ENCODE assay signal across 9 cellular contexts in the genomic region with DNA sequence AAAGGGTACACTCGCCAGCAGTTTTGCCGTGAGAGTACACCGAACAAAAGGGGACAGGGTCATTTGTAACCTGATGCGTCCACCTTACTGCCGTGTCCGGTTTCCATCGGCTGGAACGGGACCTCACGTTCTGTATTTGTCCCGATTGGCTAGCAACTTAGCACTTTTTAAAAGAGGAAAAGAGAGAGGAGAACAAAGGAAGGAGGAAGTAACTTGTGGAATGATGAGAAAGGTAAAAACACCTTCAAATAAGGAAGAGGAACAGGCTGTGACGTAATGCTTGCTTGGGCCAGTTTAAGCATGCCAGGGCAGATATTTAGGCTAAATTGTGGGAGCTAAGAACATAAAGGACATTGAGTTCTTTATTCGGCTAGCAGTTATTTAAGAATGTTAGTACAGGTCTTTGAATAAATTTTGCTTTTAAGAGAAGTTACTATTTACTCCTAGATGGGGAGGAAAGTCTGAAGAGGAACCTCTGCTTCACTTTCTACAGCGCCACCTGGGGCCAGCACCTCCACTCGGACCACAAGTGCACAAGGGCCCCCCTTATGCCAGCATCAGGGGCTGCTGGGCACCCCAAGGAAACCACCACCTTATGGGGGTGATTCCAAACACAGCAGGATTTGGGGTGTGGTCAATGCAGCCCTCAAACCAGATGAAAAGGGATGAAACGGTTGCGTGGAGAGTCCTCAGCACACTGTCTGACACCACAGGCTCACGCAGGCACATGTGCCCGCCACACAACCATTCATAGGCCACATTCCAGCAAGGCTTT. TPM values are rescaled to one million over a fixed set of nuclear protein-coding genes. Genes with fewer than 3 reads are reported as not detected.
A peak's percentile ranks its signal among the peaks of the same experiment; 100 is the strongest.
DNase-seq lines count a peak whose midpoint lies in the region; ATAC-seq and TF ChIP-seq lines count a peak whose summit lies in the region.
"Had no signal": no experiment of that assay in that cellular context is flagged by ENCODE, and none has a peak within 500 bp of the region (broad histone marks: within the 10 kb centered on the region; RNA-seq: fewer than 3 reads in every experiment).

No MANE protein-coding gene starts in this region.

- peak overlapping the region; percentile 87 for H3K27ac Mint-ChIP-seq in Calu3 (ENCODE audit: unreplicated experiment)
- H3K27ac Mint-ChIP-seq in activated T-helper 2 cell treated with anti-CD3 and anti-CD28 coated beads, Interferon-gamma antibody, Interleukin-2, Interleukin-4, amounts not matched to agents 10 μg/mL and 5 μg/mL and 100 μg/mL, durations not matched to agents 14 hours and 24 hours and 36 hours, result peak overlapping the region; percentile 96

- H3K4me1 Mint-ChIP-seq in Calu3 (ENCODE audit: low read depth, unreplicated experiment), result peaks cover 41% of the 10 kb centered on the region
- H3K4me1 Mint-ChIP-seq in activated T-helper 2 cell treated with anti-CD3 and anti-CD28 coated beads, Interferon-gamma antibody, Interleukin-2, Interleukin-4, amounts not matched to agents 10 μg/mL and 5 μg/mL and 100 μg/mL, durations not matched to agents 14 hours and 24 hours and 36 hours (ENCODE audit: low read depth), result peaks cover 36% of the 10 kb centered on the region

- H3K27me3 Mint-ChIP-seq in Calu3 (ENCODE audit: unreplicated experiment), result peaks cover 9% of the 10 kb centered on the region
- H3K27me3 Mint-ChIP-seq in activated T-helper 2 cell treated with anti-CD3 and anti-CD28 coated beads, Interferon-gamma antibody, Interleukin-2, Interleukin-4, amounts not matched to agents 10 μg/mL and 5 μg/mL and 100 μg/mL, durations not matched to agents 14 hours and 24 hours and 36 hours (ENCODE audit: low read depth), result no peaks in the 10 kb centered on the region

- H3K9me3 ChIP-seq in left lung, result no peaks in the 10 kb centered on the region

- intact Hi-C loops in Calu3 (cut with micrococcal nuclease; ENCODE audit: unreplicated experiment) (loop anchor here (2.0 to 5.0 kb wide), 3 partner anchors 40 to 91 kb away; a partner anchor contains a TSS), left lung (cut with DNase I) (no loop called here)
- intact Hi-C loops in activated T-helper 2 cell treated with anti-CD3 and anti-CD28 coated beads, Interferon-gamma antibody, Interleukin-2, Interleukin-4, amounts not matched to agents 10 μg/mL and 5 μg/mL and 100 μg/mL, durations not matched to agents 14 hours and 24 hours and 36 hours (cut with micrococcal nuclease), result loop anchor here (1.0 to 5.0 kb wide), 6 partner anchors 39 to 377 kb away; a partner anchor contains a TSS

- H3K4me3 ChIP-seq in left lung, result no peak overlapping the region
- H3K4me3 ChIP-seq: SJSA1 had no signal

- H3K27ac ChIP-seq in left lung, result peak overlapping the region; percentile 33 to 43
- H3K27ac ChIP-seq: SJSA1 had no signal

- no peaks in the 10 kb centered on the region for H3K27me3 ChIP-seq in left lung

- H3K36me3 ChIP-seq in left lung, result peaks cover 0 to 18% of the 10 kb centered on the region in 2 donors

- no peaks in the 10 kb centered on the region for H3K9me3 Mint-ChIP-seq in Calu3 (ENCODE audit: low read depth, unreplicated experiment)
- no peaks in the 10 kb centered on the region for H3K9me3 Mint-ChIP-seq in activated T-helper 2 cell treated with anti-CD3 and anti-CD28 coated beads, Interferon-gamma antibody, Interleukin-2, Interleukin-4, amounts not matched to agents 10 μg/mL and 5 μg/mL and 100 μg/mL, durations not matched to agents 14 hours and 24 hours and 36 hours

- peaks cover 10 to 51% of the 10 kb centered on the region in 2 donors for H3K4me1 ChIP-seq in left lung

- in situ Hi-C loops in G401 (cut with HindIII; ENCODE audit: low sequenced_read_pairs), result no loop called here

- H3K4me3 Mint-ChIP-seq in Calu3 (ENCODE audit: low read depth, unreplicated experiment), result peak overlapping the region; percentile 59
- peak overlapping the region; percentile 81 for H3K4me3 Mint-ChIP-seq in activated T-helper 2 cell treated with anti-CD3 and anti-CD28 coated beads, Interferon-gamma antibody, Interleukin-2, Interleukin-4, amounts not matched to agents 10 μg/mL and 5 μg/mL and 100 μg/mL, durations not matched to agents 14 hours and 24 hours and 36 hours (ENCODE audit: low read depth)

- TF ChIP-seq CTCF in Calu3 (IDR thresholded peaks at IDR 0.05; ENCODE audit: unreplicated experiment), result peak; percentile 42
- peak in 1 of 2 donors; percentile 18 for TF ChIP-seq CTCF in left lung (IDR thresholded peaks at IDR 0.05)

- BruUV-seq in Calu3 (replicated peaks; lab: Mats Ljungman, UMichigan), result TSS peak; percentile 95

- peaks cover 24% of the 10 kb centered on the region for H3K36me3 Mint-ChIP-seq in Calu3 (ENCODE audit: insufficient read depth, unreplicated experiment)
- H3K36me3 Mint-ChIP-seq in activated T-helper 2 cell treated with anti-CD3 and anti-CD28 coated beads, Interferon-gamma antibody, Interleukin-2, Interleukin-4, amounts not matched to agents 10 μg/mL and 5 μg/mL and 100 μg/mL, durations not matched to agents 14 hours and 24 hours and 36 hours (ENCODE audit: low read depth), result no peaks in the 10 kb centered on the region

- DNase-seq in Calu3 (peak; percentile 34), HuH-7 (ENCODE audit: low spot score) (peak; percentile 43), left lung (peak in 1 of 2 donors; percentile 66), NCI-H2171 (lab: John Stamatoyannopoulos, UW) (no peak), G401 (ENCODE audit: low spot score) (no peak), pons (ENCODE audit: low spot score) (no peak)
- DNase-seq in activated T-helper 2 cell treated with anti-CD3 and anti-CD28 coated beads, Interferon-gamma antibody, Interleukin-2, Interleukin-4, amounts not matched to agents 10 μg/mL and 5 μg/mL and 100 μg/mL, durations not matched to agents 14 hours and 24 hours and 36 hours (ENCODE audit: low spot score), result peak; percentile 31

- CTCF ChIA-PET in Calu3 (lab: Charles Lee), result interaction anchor here (1.0 to 2.9 kb wide), 3 partner anchors 59 to 97 kb away, joined by 5 to 30 read pairs (median 12); a partner anchor contains a TSS

- ATAC-seq in left lung, result peak; percentile 13
- no peak for ATAC-seq in HG03095 (IDR thresholded peaks at IDR 0.05; ENCODE audit: unreplicated experiment)

RNA-seq across cellular contexts. Expression of a gene that starts 5.8 kb away (rescaled TPM):
- total RNA-seq in Calu3 (2022) (39.4 and 40.2 TPM in 2 replicates), left lung (10 to 100 TPM; 46.3 to 58.0 TPM)
- 25.0 TPM in 2 replicates for total RNA-seq in activated T-helper 2 cell treated with anti-CD3 and anti-CD28 coated beads, Interferon-gamma antibody, Interleukin-2, Interleukin-4, amounts not matched to agents 10 μg/mL and 5 μg/mL and 100 μg/mL, durations not matched to agents 14 hours and 24 hours and 36 hours
- total RNA-seq in G401 (2014; rRNA removed; shearing (Covaris generic)), result 19.4 and 24.1 TPM in 2 replicates

RNA-seq across cellular contexts. Expression of a gene that starts 21.5 kb away (rescaled TPM):
- total RNA-seq in Calu3 (2022) (2.9 and 3.1 TPM in 2 replicates), left lung (1 to 10 TPM; 1.4 to 2.3 TPM)
- total RNA-seq in activated T-helper 2 cell treated with anti-CD3 and anti-CD28 coated beads, Interferon-gamma antibody, Interleukin-2, Interleukin-4, amounts not matched to agents 10 μg/mL and 5 μg/mL and 100 μg/mL, durations not matched to agents 14 hours and 24 hours and 36 hours, result 0.09 and 0.16 TPM in 2 replicates
- 28.3 and 39.8 TPM in 2 replicates for total RNA-seq in G401 (2014; rRNA removed; shearing (Covaris generic))

RNA-seq across cellular contexts. Expression of a gene that starts 39.5 kb away (rescaled TPM):
- total RNA-seq in Calu3 (2022) (80.9 and 83.2 TPM in 2 replicates), left lung (10 to 100 TPM; 67.4 to 75.9 TPM)
- 86.1 and 90.9 TPM in 2 replicates for total RNA-seq in activated T-helper 2 cell treated with anti-CD3 and anti-CD28 coated beads, Interferon-gamma antibody, Interleukin-2, Interleukin-4, amounts not matched to agents 10 μg/mL and 5 μg/mL and 100 μg/mL, durations not matched to agents 14 hours and 24 hours and 36 hours
- total RNA-seq in G401 (2014; rRNA removed; shearing (Covaris generic)), result 34.8 and 58.6 TPM in 2 replicates

RNA-seq across cellular contexts. Expression of a gene that starts 43.9 kb away (rescaled TPM):
- total RNA-seq in Calu3 (2022) (72.6 and 77.0 TPM in 2 replicates), left lung (10 to 100 TPM; 15.3 to 20.0 TPM)
- 68.2 and 74.3 TPM in 2 replicates for total RNA-seq in activated T-helper 2 cell treated with anti-CD3 and anti-CD28 coated beads, Interferon-gamma antibody, Interleukin-2, Interleukin-4, amounts not matched to agents 10 μg/mL and 5 μg/mL and 100 μg/mL, durations not matched to agents 14 hours and 24 hours and 36 hours
- total RNA-seq in G401 (2014; rRNA removed; shearing (Covaris generic)), result 3.4 and 5.8 TPM in 2 replicates

RNA-seq across cellular contexts. Expression of a gene that starts 50.5 kb away (rescaled TPM):
- total RNA-seq in Calu3 (2022) (2.1 and 2.5 TPM in 2 replicates), left lung (10 to 100 TPM; 25.1 to 42.9 TPM)
- 0.16 and 0.25 TPM in 2 replicates for total RNA-seq in activated T-helper 2 cell treated with anti-CD3 and anti-CD28 coated beads, Interferon-gamma antibody, Interleukin-2, Interleukin-4, amounts not matched to agents 10 μg/mL and 5 μg/mL and 100 μg/mL, durations not matched to agents 14 hours and 24 hours and 36 hours
- total RNA-seq in G401 (2014; rRNA removed; shearing (Covaris generic)), result 3.6 and 5.0 TPM in 2 replicates

Comparison
In these comparisons a context has a peak if more than half of its experiments do, and no peak if none do; other contexts are left out.
1. DNase-seq: peak in Calu3 (single experiment), HuH-7 (single experiment) and activated T-helper 2 cell treated with anti-CD3 and anti-CD28 coated beads, Interferon-gamma antibody, Interleukin-2, Interleukin-4, amounts not matched to agents 10 μg/mL and 5 μg/mL and 100 μg/mL, durations not matched to agents 14 hours and 24 hours and 36 hours (single experiment); none in NCI-H2171 (single experiment), G401 (single experiment) and pons (single experiment).
2. intact Hi-C loops: an anchor here in Calu3 (2.0 to 5.0 kb wide) and activated T-helper 2 cell treated with anti-CD3 and anti-CD28 coated beads, Interferon-gamma antibody, Interleukin-2, Interleukin-4, amounts not matched to agents 10 μg/mL and 5 μg/mL and 100 μg/mL, durations not matched to agents 14 hours and 24 hours and 36 hours (1.0 to 5.0 kb wide); none called in left lung.